24 cellular contexts compared by ENCODE assay signal in the genomic region with DNA sequence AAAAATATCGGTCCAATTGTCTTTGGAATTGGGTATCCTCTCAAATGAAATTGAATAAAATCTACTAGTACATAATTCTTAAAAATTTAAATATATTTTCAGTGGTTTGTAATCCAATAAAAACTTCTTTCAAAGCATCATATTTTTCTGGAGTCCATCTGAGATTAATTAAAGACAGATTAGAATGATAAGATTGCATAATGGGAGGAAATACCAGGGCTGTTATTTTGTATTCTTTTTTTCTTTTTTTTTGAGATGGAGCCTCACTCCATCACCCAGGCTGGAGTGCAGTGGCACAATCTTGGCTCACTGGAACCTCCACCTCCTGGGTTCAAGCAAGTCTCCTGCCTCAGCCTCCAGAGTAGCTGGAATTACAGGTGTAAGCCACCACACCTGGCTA.
DNase-seq lines count a peak whose midpoint lies in the region; ATAC-seq and TF ChIP-seq lines count a peak whose summit lies in the region.
"Had no signal": no experiment of that assay in that cellular context is flagged by ENCODE, and none has a peak within 500 bp of the region (broad histone marks: within the 10 kb centered on the region; RNA-seq: fewer than 3 reads in every experiment).

No MANE protein-coding gene starts in this region.

- H3K4me3 ChIP-seq in AG10803 (ENCODE audit: low read length) = no peak overlapping the region
- H3K4me3 ChIP-seq: BLaER1, HAP-1, MG63 had no signal

- no peak for TF ChIP-seq CTCF in AG10803 (conservative IDR thresholded peaks at IDR 0.05; ENCODE audit: low read length)

- intact Hi-C loops in sciatic nerve (cut with DNase I) = no loop called here
- intact Hi-C loops in left ventricle myocardium superior (cut with micrococcal nuclease) = no loop called here

- ATAC-seq in sciatic nerve (peak; percentile 81), left ventricle myocardium superior (no peak)
- ATAC-seq: PC-3 had no signal

- DNase-seq in AG10803 (ENCODE audit: low read depth) (peak; percentile 70), HCEC 1CT (peak; percentile 42), fibroblast of gingiva (ENCODE audit: low read depth) (peak; percentile 30), sciatic nerve (ENCODE audit: low spot score) (no peak), left ventricle myocardium superior (no peak), activated gamma-delta T cell treated with Interleukin-2 at 50 U/mL for 16 hours (no peak), inferior parietal cortex (ENCODE audit: extremely low spot score) (no peak)
- DNase-seq: 8988T; ACHN; CD4-positive, alpha-beta T cell; DMS53; GDM1; GOT3; IMR-90; KG1; MG63; NCI-H2029; NCI-H446; NCI-H524 treated with DMSO at 0.1 percent for 48 hours; NCI-H82; NK-92 treated with Interleukin-12 subunit alpha and Interleukin-12 subunit beta, amount 100 ng/mL, for 24 hours; PC-3 had no signal

Comparison
In these comparisons a context has a peak if more than half of its experiments do, and no peak if none do; other contexts are left out.
1. DNase-seq: peak in AG10803 (single experiment), HCEC 1CT (single experiment) and fibroblast of gingiva (single experiment); none in sciatic nerve (single experiment), left ventricle myocardium superior (single experiment), activated gamma-delta T cell treated with Interleukin-2 at 50 U/mL for 16 hours (single experiment) and inferior parietal cortex (single experiment).